20 cellular contexts compared by ENCODE assay signal in the genomic region with DNA sequence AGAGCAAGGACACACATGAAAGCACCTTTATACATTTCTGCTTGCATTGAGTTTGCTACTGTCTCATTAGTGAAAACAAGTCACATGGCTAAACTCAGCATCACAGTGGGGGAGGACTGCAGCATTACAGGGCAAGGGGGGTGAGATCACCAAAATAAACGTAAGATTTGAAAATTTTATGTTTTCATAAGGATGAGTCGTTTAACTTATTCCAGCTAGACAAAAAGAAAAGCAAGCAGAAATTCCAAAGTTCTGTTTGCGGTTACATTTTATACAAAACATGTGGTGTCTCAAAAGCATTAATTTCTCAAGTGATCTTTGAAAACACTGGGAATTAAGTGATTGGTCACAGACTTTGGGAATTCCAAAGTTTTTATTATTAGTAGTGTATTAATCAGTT.
DNase-seq lines count a peak whose midpoint lies in the region; ATAC-seq, FAIRE-seq and TF ChIP-seq lines count a peak whose summit lies in the region.
"Had no signal": no experiment of that assay in that cellular context is flagged by ENCODE, and none has a peak within 500 bp of the region (broad histone marks: within the 10 kb centered on the region; RNA-seq: fewer than 3 reads in every experiment).

No MANE protein-coding gene starts in this region.

- H3K4me3 ChIP-seq in astrocyte (ENCODE audit: insufficient read depth, low read depth, low read length), result no peak overlapping the region
- no peak overlapping the region for H3K4me3 ChIP-seq in fibroblast of pulmonary artery (replicated peaks; ENCODE audit: low read depth, low read length)
- H3K4me3 ChIP-seq: ascending aorta; BLaER1 treated with 17β-estradiol and CSF1 and Interleukin-3, amounts not matched to agents 10 nM and 100 nM; colonic mucosa; thoracic aorta had no signal

- peaks cover 17% of the 10 kb centered on the region for H3K4me1 ChIP-seq in astrocyte (ENCODE audit: insufficient read depth, low read length)
- H3K4me1 ChIP-seq: ascending aorta, colonic mucosa had no signal

- no peak overlapping the region for H2AFZ ChIP-seq in astrocyte (ENCODE audit: low read depth, low read length)

- TF ChIP-seq CTCF in astrocyte (IDR thresholded peaks at IDR 0.05; ENCODE audit: insufficient read depth, low read depth, low read length), result no peak
- no peak for TF ChIP-seq CTCF in fibroblast of pulmonary artery (IDR thresholded peaks at IDR 0.05; ENCODE audit: low read length, missing control alignments)

- no peak overlapping the region for H3K27ac Mint-ChIP-seq in astrocyte (ENCODE audit: unreplicated experiment)
- H3K27ac Mint-ChIP-seq: activated T-cell treated with anti-CD3 and anti-CD28 coated beads, Interleukin-2, amount 50 U/mL, for 72 hours; naive thymus-derived CD8-positive, alpha-beta T cell; progenitor cell of endocrine pancreas; stimulated activated naive B cell treated with anti-CD40 and anti-IgM and Interleukin-4, amounts not matched to agents 10 μg/mL and 1 μg/mL and 100 μg/mL, for 72 hours had no signal

- H3K27ac ChIP-seq in astrocyte (ENCODE audit: low read depth, low read length), result peak overlapping the region; percentile 91
- H3K27ac ChIP-seq: ascending aorta; BLaER1 treated with 17β-estradiol and CSF1 and Interleukin-3, amounts not matched to agents 10 nM and 100 nM; colonic mucosa; thoracic aorta had no signal

- H3K9me3 Mint-ChIP-seq in astrocyte (ENCODE audit: unreplicated experiment), result no peaks in the 10 kb centered on the region

- no peaks in the 10 kb centered on the region for H3K36me3 ChIP-seq in astrocyte (ENCODE audit: insufficient read depth, low read length)
- H3K36me3 ChIP-seq: ascending aorta; BLaER1 treated with 17β-estradiol and CSF1 and Interleukin-3, amounts not matched to agents 10 nM and 100 nM; colonic mucosa; thoracic aorta had no signal

- DNase-seq in GM03348 (ENCODE audit: low spot score), result peak; percentile 69
- peak; percentile 69 for DNase-seq in astrocyte (ENCODE audit: low read depth)
- DNase-seq in fibroblast of pulmonary artery (ENCODE audit: low read depth), result peak; percentile 37
- DNase-seq in NCI-H69 (lab: John Stamatoyannopoulos, UW), result no peak
- no peak for DNase-seq in activated CD4-positive, CD25-positive, alpha-beta regulatory T cell (lab: John Stamatoyannopoulos, UW)
- DNase-seq: activated naive CD4-positive, alpha-beta T cell treated with anti-CD3 and anti-CD28 coated beads, Interleukin-2, amount 50 U/mL, for 16 hours; activated T-cell treated with anti-CD3 and anti-CD28 coated beads, Interleukin-2, amount 50 U/mL, for 72 hours; colonic mucosa; kidney glomerular epithelial cell; naive thymus-derived CD8-positive, alpha-beta T cell; NCI-H748 treated with DMSO at 0.1 percent for 48 hours; stimulated activated CD4-positive, alpha-beta T cell treated with anti-CD3 and anti-CD28 coated beads, Interleukin-2, amount 100 ng/mL, for 24 hours; stimulated activated naive B cell treated with anti-CD40 and anti-IgM and Interleukin-4, amounts not matched to agents 10 μg/mL and 1 μg/mL and 100 μg/mL, for 72 hours had no signal

- no peaks in the 10 kb centered on the region for H3K27me3 ChIP-seq in astrocyte (ENCODE audit: insufficient read depth, low read length)
- H3K27me3 ChIP-seq: ascending aorta; BLaER1 treated with 17β-estradiol and CSF1 and Interleukin-3, amounts not matched to agents 10 nM and 100 nM; colonic mucosa had no signal

- no peaks in the 10 kb centered on the region for H3K9me3 ChIP-seq in astrocyte (ENCODE audit: insufficient read depth, low read depth, low read length)
- H3K9me3 ChIP-seq: ascending aorta, colonic mucosa, thoracic aorta had no signal

- peak overlapping the region; percentile 43 for H3K9ac ChIP-seq in astrocyte (ENCODE audit: low read length)
- H3K9ac ChIP-seq: BLaER1 treated with 17β-estradiol and CSF1 and Interleukin-3, amounts not matched to agents 10 nM and 100 nM had no signal

- H3K4me2 ChIP-seq in astrocyte (ENCODE audit: low read length), result peak overlapping the region; percentile 57
- H3K4me2 ChIP-seq: BLaER1 treated with 17β-estradiol and CSF1 and Interleukin-3, amounts not matched to agents 10 nM and 100 nM had no signal

- H3K4me1 Mint-ChIP-seq in astrocyte (ENCODE audit: low read depth, unreplicated experiment), result peaks cover 5% of the 10 kb centered on the region
- H3K4me1 Mint-ChIP-seq: naive thymus-derived CD8-positive, alpha-beta T cell; stimulated activated naive B cell treated with anti-CD40 and anti-IgM and Interleukin-4, amounts not matched to agents 10 μg/mL and 1 μg/mL and 100 μg/mL, for 72 hours had no signal

- no peaks in the 10 kb centered on the region for H3K27me3 Mint-ChIP-seq in astrocyte (ENCODE audit: low read depth, unreplicated experiment)

- FAIRE-seq in astrocyte (lab: Jason Lieb, UNC), result no peak
- FAIRE-seq: TTC549 had no signal

- H3K79me2 ChIP-seq in astrocyte (ENCODE audit: insufficient read depth, low read length), result no peaks in the 10 kb centered on the region

- no peaks in the 10 kb centered on the region for H3K36me3 Mint-ChIP-seq in astrocyte (ENCODE audit: low read depth, unreplicated experiment)
- H3K36me3 Mint-ChIP-seq: naive thymus-derived CD8-positive, alpha-beta T cell; stimulated activated naive B cell treated with anti-CD40 and anti-IgM and Interleukin-4, amounts not matched to agents 10 μg/mL and 1 μg/mL and 100 μg/mL, for 72 hours had no signal

- H4K20me1 ChIP-seq in astrocyte (ENCODE audit: insufficient read depth, low read length), result no peaks in the 10 kb centered on the region
- H4K20me1 ChIP-seq: BLaER1 treated with 17β-estradiol and CSF1 and Interleukin-3, amounts not matched to agents 10 nM and 100 nM had no signal

- ATAC-seq in HG03280 (IDR thresholded peaks at IDR 0.05; ENCODE audit: unreplicated experiment) (no peak), HG02642 (IDR thresholded peaks at IDR 0.05; ENCODE audit: poor library complexity, unreplicated experiment) (no peak)
- ATAC-seq: activated T-cell treated with anti-CD3 and anti-CD28 coated beads, Interleukin-2, amount 50 U/mL, for 72 hours; naive thymus-derived CD8-positive, alpha-beta T cell; stimulated activated naive B cell treated with anti-CD40 and anti-IgM and Interleukin-4, amounts not matched to agents 10 μg/mL and 1 μg/mL and 100 μg/mL, for 72 hours had no signal

- H3K4me3 Mint-ChIP-seq in astrocyte (ENCODE audit: unreplicated experiment), result no peak overlapping the region
- H3K4me3 Mint-ChIP-seq: activated T-cell treated with anti-CD3 and anti-CD28 coated beads, Interleukin-2, amount 50 U/mL, for 72 hours; naive thymus-derived CD8-positive, alpha-beta T cell; stimulated activated naive B cell treated with anti-CD40 and anti-IgM and Interleukin-4, amounts not matched to agents 10 μg/mL and 1 μg/mL and 100 μg/mL, for 72 hours had no signal

Comparison
In these comparisons a context has a peak if more than half of its experiments do, and no peak if none do; other contexts are left out.
1. DNase-seq: peak in GM03348 (single experiment), astrocyte (single experiment) and fibroblast of pulmonary artery (single experiment); none in NCI-H69 (single experiment) and activated CD4-positive, CD25-positive, alpha-beta regulatory T cell (0 of 4).